Comparison of ENCODE assay signal across 1 cellular context in genomic region chr10:78255214-78255613, GRCh38.
TF ChIP-seq lines count a peak whose summit lies in the region.

No MANE protein-coding gene starts in this region.

TF ChIP-seq in IMR-90, 13 proteins besides CTCF, POLR2A, EP300 and RAD21 (continued from another document):
- TF ChIP-seq, protein P1, sequence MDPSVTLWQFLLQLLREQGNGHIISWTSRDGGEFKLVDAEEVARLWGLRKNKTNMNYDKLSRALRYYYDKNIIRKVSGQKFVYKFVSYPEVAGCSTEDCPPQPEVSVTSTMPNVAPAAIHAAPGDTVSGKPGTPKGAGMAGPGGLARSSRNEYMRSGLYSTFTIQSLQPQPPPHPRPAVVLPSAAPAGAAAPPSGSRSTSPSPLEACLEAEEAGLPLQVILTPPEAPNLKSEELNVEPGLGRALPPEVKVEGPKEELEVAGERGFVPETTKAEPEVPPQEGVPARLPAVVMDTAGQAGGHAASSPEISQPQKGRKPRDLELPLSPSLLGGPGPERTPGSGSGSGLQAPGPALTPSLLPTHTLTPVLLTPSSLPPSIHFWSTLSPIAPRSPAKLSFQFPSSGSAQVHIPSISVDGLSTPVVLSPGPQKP (IDR thresholded peaks at IDR 0.05; ENCODE audit: borderline replicate concordance, low read depth, low read length), result no peak
